9 cellular contexts compared by ENCODE assay signal in the genomic region with DNA sequence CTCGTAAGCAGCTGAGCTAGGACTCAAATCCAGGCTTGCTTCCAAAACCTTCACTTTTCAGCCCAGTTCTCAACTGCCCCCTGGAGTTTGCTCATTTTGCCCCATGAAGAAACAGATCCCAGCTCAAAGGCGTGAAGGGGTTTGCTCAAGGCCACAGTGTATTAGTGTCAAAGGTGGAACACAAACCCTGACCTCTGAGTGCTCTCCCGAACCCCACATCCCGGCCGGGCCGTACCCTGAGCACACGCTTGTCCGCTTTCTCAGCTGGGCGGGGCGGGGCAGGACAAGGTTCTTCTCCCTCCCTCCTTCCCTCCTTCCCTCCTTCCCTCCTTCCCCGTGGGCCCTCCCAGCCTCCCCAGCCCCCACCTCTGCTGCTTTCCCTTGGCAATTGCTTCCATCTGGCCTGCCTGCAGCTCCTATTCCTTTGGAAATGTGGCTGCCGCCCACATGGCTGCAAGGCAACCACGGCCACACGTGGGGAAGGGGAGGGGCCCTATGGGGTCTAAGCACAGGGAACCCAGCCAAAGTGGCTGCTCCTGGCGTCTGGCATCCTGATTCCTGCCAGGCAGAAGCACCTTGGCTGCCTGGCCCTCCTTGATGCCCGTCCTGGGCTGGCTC. TPM values are rescaled to one million over a fixed set of nuclear protein-coding genes. Genes with fewer than 3 reads are reported as not detected.
DNase-seq lines count a peak whose midpoint lies in the region; ATAC-seq lines count a peak whose summit lies in the region.
"Had no signal": no experiment of that assay in that cellular context is flagged by ENCODE, and none has a peak within 500 bp of the region (broad histone marks: within the 10 kb centered on the region; RNA-seq: fewer than 3 reads in every experiment).

No MANE protein-coding gene starts in this region.

- H3K27me3 ChIP-seq in rectal smooth muscle tissue (ENCODE audit: control insufficient read depth, insufficient read depth, low read length): no peaks in the 10 kb centered on the region

- H3K4me1 ChIP-seq in rectal smooth muscle tissue (ENCODE audit: control insufficient read depth, insufficient read depth, low read length): peaks cover 28% of the 10 kb centered on the region

- DNase-seq in DMS79 treated with DMSO at 0.1 percent for 48 hours (lab: John Stamatoyannopoulos, UW): peak; percentile 82
- DNase-seq in SK-MEL-5 (ENCODE audit: low read depth, low spot score): peak; percentile 79
- DNase-seq in globus pallidus (ENCODE audit: low spot score): peak; percentile 64
- DNase-seq in T-helper 2 cell: no peak
- no peak for DNase-seq in stimulated activated CD4-positive, alpha-beta T cell treated with anti-CD3 and anti-CD28 coated beads, Interleukin-2, amount 100 ng/mL, for 24 hours

- peak overlapping the region; percentile 63 for H3K27ac ChIP-seq in rectal smooth muscle tissue (ENCODE audit: low read depth, low read length)

- ATAC-seq in activated CD4-positive, CD25-positive, alpha-beta regulatory T cell treated with anti-CD3 and anti-CD28 coated beads, Interleukin-2, amount 50 U/mL, for 24 hours: no peak
- no peak for ATAC-seq in GM21367 (IDR thresholded peaks at IDR 0.05; ENCODE audit: unreplicated experiment)
- ATAC-seq: WTC11 had no signal

- H3K36me3 ChIP-seq in rectal smooth muscle tissue (ENCODE audit: control insufficient read depth, insufficient read depth, low read length): no peaks in the 10 kb centered on the region

- in situ Hi-C loops in SK-MEL-5 (cut with HindIII; ENCODE audit: low pct_unique_long_range_greater_than_20kb, low sequenced_read_pairs): no loop called here

- H3K4me3 ChIP-seq in rectal smooth muscle tissue (ENCODE audit: low read length): peak overlapping the region; percentile 37

- no peak overlapping the region for H3K9ac ChIP-seq in rectal smooth muscle tissue (ENCODE audit: low read length)

RNA-seq across cellular contexts. Expression of a gene that starts 4.1 kb away (rescaled TPM):
- 198 and 242 TPM in 2 replicates for total RNA-seq in SK-MEL-5 (2014; rRNA removed; shearing (Covaris generic))
- 395 and 419 TPM in 2 replicates for polyA plus RNA-seq in SK-MEL-5 (2015; cell fraction: cytosol; rRNA removed)
- 126 and 127 TPM in 2 replicates for polyA plus RNA-seq in SK-MEL-5 (2015; cell fraction: nucleus; rRNA removed)

RNA-seq across cellular contexts. Expression of a gene that starts 55.7 kb away (rescaled TPM):
- total RNA-seq in SK-MEL-5 (2014; rRNA removed; shearing (Covaris generic)): 9.5 and 12.2 TPM in 2 replicates
- polyA plus RNA-seq in SK-MEL-5 (2015; cell fraction: cytosol; rRNA removed): 41.2 and 46.1 TPM in 2 replicates
- polyA plus RNA-seq in SK-MEL-5 (2015; cell fraction: nucleus; rRNA removed): 13.2 and 13.8 TPM in 2 replicates

Comparison
In these comparisons a context has a peak if more than half of its experiments do, and no peak if none do; other contexts are left out.
1. DNase-seq: peak in DMS79 treated with DMSO at 0.1 percent for 48 hours (single experiment), SK-MEL-5 (single experiment) and globus pallidus (single experiment); none in T-helper 2 cell (0 of 5) and stimulated activated CD4-positive, alpha-beta T cell treated with anti-CD3 and anti-CD28 coated beads, Interleukin-2, amount 100 ng/mL, for 24 hours (0 of 2).